ENCODE assay signal across 9 cellular contexts in genomic region chr5:122458278-122458872, GRCh38.
DNase-seq lines count a peak whose midpoint lies in the region; ATAC-seq, FAIRE-seq and TF ChIP-seq lines count a peak whose summit lies in the region.
"Had no signal": no experiment of that assay in that cellular context is flagged by ENCODE, and none has a peak within 500 bp of the region (broad histone marks: within the 10 kb centered on the region; RNA-seq: fewer than 3 reads in every experiment).

No MANE protein-coding gene starts in this region.

- peaks cover 0 to 3% of the 10 kb centered on the region in 2 experiments; a peak in 1 of 4 replicates for H3K4me1 ChIP-seq in SK-N-SH (ENCODE audit: control insufficient read depth in 1 of 2, insufficient read depth in 2 of 2, low read depth in 1 of 2, low read length in 1 of 2)

- no peak overlapping the region for H2AFZ ChIP-seq in SK-N-SH (ENCODE audit: low read depth)

- DNase-seq in BJ (ENCODE audit: low read depth) (no peak), SK-N-SH (peak; percentile 25), kidney tubule cell (ENCODE audit: low spot score) (peak; percentile 35), RCC 7860 (ENCODE audit: low spot score) (no peak), NCI-H524 treated with DMSO at 0.1 percent for 48 hours (lab: John Stamatoyannopoulos, UW) (no peak)
- DNase-seq: left cardiac atrium had no signal

- CTCF ChIA-PET in BJ (lab: Yijun Ruan, JAX) (interaction anchor here (0.6 to 1.6 kb wide), 5 partner anchors 11 to 320 kb away, joined by 3 read pairs; no protein-coding TSS in a partner anchor), SK-N-SH (lab: Yijun Ruan, JAX) (interaction anchor here (0.8 to 2.3 kb wide), 8 partner anchors 10 to 60 kb away, joined by 3 to 19 read pairs (median 4); no protein-coding TSS in a partner anchor)

- TF ChIP-seq EP300 in SK-N-SH (IDR thresholded peaks at IDR 0.05; ENCODE audit: borderline replicate concordance in 1 of 2, low read depth in 1 of 2, low read length in 1 of 2): no peak

- TF ChIP-seq CTCF in BJ (IDR thresholded peaks at IDR 0.05; ENCODE audit: insufficient read depth, low read depth, low read length) (peak; percentile 51), SK-N-SH (IDR thresholded peaks at IDR 0.05) (peak; percentile 66)

- FAIRE-seq in RCC 7860 (lab: Jason Lieb, UNC): no peak

- no peak overlapping the region for H3K4me2 ChIP-seq in SK-N-SH

- H3K36me3 ChIP-seq in BJ (ENCODE audit: control insufficient read depth, insufficient read depth, low read length): no peaks in the 10 kb centered on the region
- no peaks in the 10 kb centered on the region for H3K36me3 ChIP-seq in SK-N-SH (replicated peaks in 1 of 2; ENCODE audit: control insufficient read depth in 1 of 2, insufficient read depth in 2 of 2, low read length in 1 of 2)

- no peak overlapping the region for H3K9ac ChIP-seq in SK-N-SH

- peak; percentile 71 for TF ChIP-seq RAD21 in SK-N-SH (IDR thresholded peaks at IDR 0.05; ENCODE audit: low read length)

- ATAC-seq in GM18873 (IDR thresholded peaks at IDR 0.05; ENCODE audit: low FRiP score, unreplicated experiment) (peak; percentile 56), HG03139 (IDR thresholded peaks at IDR 0.05; ENCODE audit: unreplicated experiment) (peak; percentile 77), esophagus mucosa (no peak)

- H3F3A ChIP-seq in SK-N-SH (replicated peaks; ENCODE audit: insufficient read depth): no peaks in the 10 kb centered on the region

- H3K9me2 ChIP-seq in SK-N-SH: no peaks in the 10 kb centered on the region

- H3K9me3 ChIP-seq in SK-N-SH: no peaks in the 10 kb centered on the region

- H4K20me1 ChIP-seq in SK-N-SH (ENCODE audit: insufficient read depth): no peaks in the 10 kb centered on the region

- H3K79me2 ChIP-seq in SK-N-SH (ENCODE audit: insufficient read depth): no peaks in the 10 kb centered on the region

- 82% methylated on average over 8 of the region's 8 CpGs for WGBS in SK-N-SH (ENCODE audit: low lambda C conversion rate)

- POLR2A ChIA-PET in BJ (lab: Charles Lee): no interaction called here
- POLR2A ChIA-PET in SK-N-SH (lab: Yijun Ruan, JAX): no interaction called here

- no peak overlapping the region for H3K27ac ChIP-seq in SK-N-SH (ENCODE audit: low read depth in 2 of 2, low read length in 1 of 2)

- H3K27me3 ChIP-seq in BJ (ENCODE audit: control insufficient read depth, insufficient read depth, low read length) (no peaks in the 10 kb centered on the region), SK-N-SH (ENCODE audit: insufficient read depth) (no peaks in the 10 kb centered on the region)

- H3K4me3 ChIP-seq in BJ (ENCODE audit: low read depth, low read length): no peak overlapping the region
- no peak overlapping the region for H3K4me3 ChIP-seq in SK-N-SH (ENCODE audit: low read depth in 2 of 2, low read length in 1 of 2)

TF ChIP-seq in SK-N-SH, 30 proteins besides CTCF, POLR2A, EP300 and RAD21:
- TF ChIP-seq NFIC (IDR thresholded peaks at IDR 0.05; ENCODE audit: borderline replicate concordance) (no peak), MAX (IDR thresholded peaks at IDR 0.05; ENCODE audit: low read depth) (no peak), SMC3 (IDR thresholded peaks at IDR 0.05; ENCODE audit: low read depth, low read length) (0 out of 2 replicates have a peak, but pooled peaks have one; percentile 18)

Comparison
In these comparisons a context has a peak if more than half of its experiments do, and no peak if none do; other contexts are left out.
1. DNase-seq: peak in SK-N-SH (single experiment) and kidney tubule cell (single experiment); none in BJ (single experiment), RCC 7860 (single experiment) and NCI-H524 treated with DMSO at 0.1 percent for 48 hours (single experiment).